In the genomic region with DNA sequence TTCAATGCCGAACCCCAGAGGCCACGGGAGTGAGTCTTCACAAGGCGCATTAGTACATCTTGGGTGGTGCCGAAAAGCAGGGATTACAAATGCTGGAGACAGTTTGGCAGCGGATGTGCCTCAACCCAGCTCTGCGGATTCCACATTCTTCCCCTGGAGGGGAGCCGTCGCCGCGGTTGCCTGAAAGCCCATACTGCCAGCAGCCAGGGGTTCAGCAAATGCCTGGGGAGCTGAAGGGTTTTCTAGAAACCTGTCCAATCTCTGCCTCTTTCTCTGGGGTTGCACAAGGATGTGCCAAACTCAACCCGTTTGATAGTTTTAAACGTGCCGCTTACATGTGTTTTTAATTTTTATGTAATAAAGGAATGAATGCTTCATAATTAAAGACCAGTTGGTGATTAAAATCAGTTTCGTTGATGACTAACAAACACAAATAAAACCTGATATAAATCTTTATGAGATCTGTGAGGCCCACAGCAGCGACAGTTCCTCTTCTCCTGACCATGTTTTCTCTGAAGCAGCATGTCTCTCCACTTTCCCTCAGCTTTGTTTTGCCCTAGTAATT, we compare ENCODE assay signal across 9 cellular contexts.
A peak's percentile ranks its signal among the peaks of the same experiment; 100 is the strongest.
DNase-seq lines count a peak whose midpoint lies in the region; ATAC-seq, FAIRE-seq and TF ChIP-seq lines count a peak whose summit lies in the region.
"Had no signal": no experiment of that assay in that cellular context is flagged by ENCODE, and none has a peak within 500 bp of the region (broad histone marks: within the 10 kb centered on the region; RNA-seq: fewer than 3 reads in every experiment).

No MANE protein-coding gene starts in this region.

- H2BK15ac ChIP-seq in H1 (ENCODE audit: low read length), result no peak overlapping the region

- POLR2A ChIA-PET in H1 (lab: Charles Lee; ENCODE audit: partially characterized antibody), result interaction anchor here (0.7 to 1.4 kb wide), 5 partner anchors 11 to 337 kb away, joined by 3 to 7 read pairs (median 3); no protein-coding TSS in a partner anchor

- in situ Hi-C loops in KBM-7 (cut with MboI; ENCODE audit: low pct_unique_long_range_greater_than_20kb, low sequenced_read_pairs), result no loop called here

- ATAC-seq in GM19324 (IDR thresholded peaks at IDR 0.05; ENCODE audit: low FRiP score, unreplicated experiment), result no peak
- no peak for ATAC-seq in HG03025 (IDR thresholded peaks at IDR 0.05; ENCODE audit: low FRiP score, unreplicated experiment)

- no peak overlapping the region for H3K14ac ChIP-seq in H1 (ENCODE audit: insufficient read length)

- H3K23me2 ChIP-seq in H1 (ENCODE audit: low read depth, low read length), result no peaks in the 10 kb centered on the region; the same call in 1 of the 2 replicates

- no peak overlapping the region for H2AK5ac ChIP-seq in H1 (ENCODE audit: low read depth, low read length)

- no peak overlapping the region for H4K8ac ChIP-seq in H1 (ENCODE audit: extremely low read depth, insufficient read depth, low read length)

- no peak overlapping the region for H4K91ac ChIP-seq in H1 (replicated peaks; ENCODE audit: insufficient read length, low read length)

- H3K79me1 ChIP-seq in H1 (ENCODE audit: low read depth, low read length), result no peaks in the 10 kb centered on the region

- no peaks in the 10 kb centered on the region for H3K79me2 ChIP-seq in H1 (ENCODE audit: control insufficient read depth in 1 of 2, insufficient read depth in 2 of 2, low read length in 2 of 2)

- H3K4me2 ChIP-seq in H1 (ENCODE audit: insufficient read depth in 1 of 2, low read depth in 2 of 2, low read length in 2 of 2), result peak overlapping the region; percentile 5 to 50

- H3K23ac ChIP-seq in H1 (ENCODE audit: insufficient read length), result no peak overlapping the region

- CTCF ChIA-PET in H1 (lab: Charles Lee; ENCODE audit: partially characterized antibody), result interaction anchor here (0.9 to 1.7 kb wide), 5 partner anchors 11 to 386 kb away, joined by 4 to 6 read pairs (median 4); no protein-coding TSS in a partner anchor

- H2BK12ac ChIP-seq in H1 (ENCODE audit: low read depth, low read length), result no peak overlapping the region

- TF ChIP-seq CTCF in 22Rv1 (IDR thresholded peaks at IDR 0.05), result no peak
- TF ChIP-seq CTCF in H1 (IDR thresholded peaks at IDR 0.05; ENCODE audit: control extremely low read depth in 1 of 3, insufficient read depth in 1 of 3, low read depth in 1 of 3, low read length in 3 of 3), result no peak

- no peak overlapping the region for H3K18ac ChIP-seq in H1 (ENCODE audit: extremely low read depth, low read length)

- no peak for FAIRE-seq in H1 (lab: Jason Lieb, UNC)

- no peak overlapping the region for H2BK20ac ChIP-seq in H1 (ENCODE audit: low read length)

- no peaks in the 10 kb centered on the region for H3K9me3 ChIP-seq in H1 (ENCODE audit: insufficient read depth in 2 of 2, low read depth in 1 of 2, low read length in 1 of 2)

- H4K5ac ChIP-seq in H1 (ENCODE audit: insufficient read length, low read depth, low read length), result no peak overlapping the region

- H3K9ac ChIP-seq in H1 (replicated peaks in 1 of 4; ENCODE audit: extremely low read depth in 1 of 4, low read depth in 3 of 4, low read length in 3 of 4), result no peak overlapping the region

- H2BK120ac ChIP-seq in H1 (replicated peaks; ENCODE audit: low read depth, low read length), result no peak overlapping the region

- peak overlapping the region; percentile 60 for H2AFZ ChIP-seq in H1 (ENCODE audit: low read length)

- H3K27ac ChIP-seq in 22Rv1 (peak overlapping the region; percentile 55), H1 (ENCODE audit: low read depth, low read length) (no peak overlapping the region)

- peak; percentile 56 for DNase-seq in KBM-7
- DNase-seq in H1 (ENCODE audit: low read depth in 1 of 2, low spot score in 2 of 2), result peak; percentile 66 to 70
- DNase-seq in lung microvascular endothelial cell (ENCODE audit: low read depth in 2 of 2), result peak; percentile 10 to 39
- no peak for DNase-seq in middle frontal gyrus (ENCODE audit: extremely low spot score, low spot score)
- no peak for DNase-seq in NCI-H510A (lab: John Stamatoyannopoulos, UW)
- DNase-seq: NCI-H146 had no signal

- no peaks in the 10 kb centered on the region for H3K36me3 ChIP-seq in H1 (ENCODE audit: control insufficient read depth in 2 of 4, insufficient read depth in 4 of 4, low read length in 3 of 4)

- H3K4me3 ChIP-seq in H1 (ENCODE audit: extremely low read depth in 1 of 4, insufficient read depth in 2 of 4, low read depth in 3 of 4, low read length in 4 of 4), result peak overlapping the region in 2 of 4 experiments; percentile 21 to 46; a peak in 3 of 8 replicates

- H3K4ac ChIP-seq in H1 (replicated peaks; ENCODE audit: insufficient read length, low read depth, low read length), result no peak overlapping the region

- WGBS in H1 (ENCODE audit: extremely low coverage in 1 of 2, insufficient coverage in 1 of 2, insufficient read length in 1 of 2, insufficient replicate concordance in 2 of 2, low coverage in 1 of 2, low lambda C conversion rate in 2 of 2, missing lambda C conversion rate in 1 of 2), 2 experiments, result 19% methylated on average over 14 of the region's 15 CpGs; no CpG with 5 or more reads in 1 of the 2 experiments

- no peak overlapping the region; the same call in 1 of the 2 replicates for H2BK5ac ChIP-seq in H1 (ENCODE audit: low read depth, low read length)

- no peak for TF ChIP-seq POLR2A in H1 (IDR thresholded peaks at IDR 0.05; ENCODE audit: control extremely low read depth in 1 of 2, low read depth in 2 of 2, low read length in 2 of 2)

- no peak overlapping the region for H3K56ac ChIP-seq in H1 (replicated peaks; ENCODE audit: insufficient read length, low read depth, low read length)

- TF ChIP-seq EP300 in H1 (IDR thresholded peaks at IDR 0.05; ENCODE audit: borderline replicate concordance in 1 of 2, low read depth in 2 of 2, low read length in 2 of 2), result no peak

- H4K20me1 ChIP-seq in H1 (replicated peaks in 1 of 2; ENCODE audit: control insufficient read depth in 1 of 2, insufficient read depth in 2 of 2, low read length in 2 of 2), result no peaks in the 10 kb centered on the region

- H3K4me1 ChIP-seq in H1 (replicated peaks in 1 of 4; ENCODE audit: control insufficient read depth in 3 of 4, insufficient read depth in 4 of 4, low read length in 3 of 4), result peaks cover 11 to 15% (median 12%) of the 10 kb centered on the region in 4 experiments

- TF ChIP-seq RAD21 in H1 (IDR thresholded peaks at IDR 0.05 in 1 of 2, conservative IDR thresholded peaks at IDR 0.05 in 1 of 2; ENCODE audit: low read depth in 2 of 2, low read length in 2 of 2), result peak in 1 of 2 experiments; percentile 37; a peak in 3 of 4 replicates

- no peaks in the 10 kb centered on the region for H3K27me3 ChIP-seq in H1 (replicated peaks in 1 of 4; ENCODE audit: control insufficient read depth in 3 of 4, extremely low read depth in 1 of 4, insufficient read depth in 3 of 4, low read length in 3 of 4)

TF ChIP-seq in H1, 55 proteins besides CTCF, POLR2A, EP300 and RAD21 (continues in another document):
- TF ChIP-seq JUN (IDR thresholded peaks at IDR 0.05; ENCODE audit: low read depth, low read length) (no peak), GABPA (IDR thresholded peaks at IDR 0.05; ENCODE audit: borderline replicate concordance, insufficient read depth, low read length) (no peak), YY1 (IDR thresholded peaks at IDR 0.05; ENCODE audit: low read depth, low read length) (no peak), SP2 (IDR thresholded peaks at IDR 0.05; ENCODE audit: low read length) (no peak), GTF2F1 (IDR thresholded peaks at IDR 0.05; ENCODE audit: borderline replicate concordance, low read depth, low read length) (no peak), CBX8 (IDR thresholded peaks at IDR 0.05; ENCODE audit: borderline replicate concordance, low read depth, low read length) (no peak), TEAD4 (IDR thresholded peaks at IDR 0.05; ENCODE audit: low read depth, low read length) (peak; percentile 88), BCL11A (IDR thresholded peaks at IDR 0.05; ENCODE audit: low read depth in 2 of 2, low read length in 2 of 2) (no peak), SIRT6 (IDR thresholded peaks at IDR 0.05; ENCODE audit: low read length) (no peak), CEBPB (IDR thresholded peaks at IDR 0.05; ENCODE audit: low read depth, low read length) (no peak), SRF (IDR thresholded peaks at IDR 0.05; ENCODE audit: low read depth, low read length) (no peak), NRF1 (IDR thresholded peaks at IDR 0.05; ENCODE audit: low read depth, low read length) (no peak), ASH2L (IDR thresholded peaks at IDR 0.05; ENCODE audit: low read length) (peak; percentile 45), RNF2 (IDR thresholded peaks at IDR 0.05; ENCODE audit: borderline replicate concordance, low read depth, low read length, missing control alignments, poor library complexity, severe bottlenecking) (no peak), SIN3A (conservative IDR thresholded peaks at IDR 0.05 in 1 of 2, IDR thresholded peaks at IDR 0.05 in 1 of 2; ENCODE audit: low read depth in 1 of 2, low read length in 2 of 2) (no peak), JUND (IDR thresholded peaks at IDR 0.05; ENCODE audit: low read length) (no peak), SUZ12 (IDR thresholded peaks at IDR 0.05; ENCODE audit: low read length) (no peak), CTBP2 (IDR thresholded peaks at IDR 0.05; ENCODE audit: borderline replicate concordance, insufficient read depth, insufficient read length, low read length) (peak; percentile 51), RFX5 (IDR thresholded peaks at IDR 0.05; ENCODE audit: borderline replicate concordance, low read depth, low read length) (no peak)
- TF ChIP-seq, protein P1, sequence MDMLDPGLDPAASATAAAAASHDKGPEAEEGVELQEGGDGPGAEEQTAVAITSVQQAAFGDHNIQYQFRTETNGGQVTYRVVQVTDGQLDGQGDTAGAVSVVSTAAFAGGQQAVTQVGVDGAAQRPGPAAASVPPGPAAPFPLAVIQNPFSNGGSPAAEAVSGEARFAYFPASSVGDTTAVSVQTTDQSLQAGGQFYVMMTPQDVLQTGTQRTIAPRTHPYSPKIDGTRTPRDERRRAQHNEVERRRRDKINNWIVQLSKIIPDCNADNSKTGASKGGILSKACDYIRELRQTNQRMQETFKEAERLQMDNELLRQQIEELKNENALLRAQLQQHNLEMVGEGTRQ (IDR thresholded peaks at IDR 0.05; ENCODE audit: low read length), result no peak
- TF ChIP-seq, protein P2, sequence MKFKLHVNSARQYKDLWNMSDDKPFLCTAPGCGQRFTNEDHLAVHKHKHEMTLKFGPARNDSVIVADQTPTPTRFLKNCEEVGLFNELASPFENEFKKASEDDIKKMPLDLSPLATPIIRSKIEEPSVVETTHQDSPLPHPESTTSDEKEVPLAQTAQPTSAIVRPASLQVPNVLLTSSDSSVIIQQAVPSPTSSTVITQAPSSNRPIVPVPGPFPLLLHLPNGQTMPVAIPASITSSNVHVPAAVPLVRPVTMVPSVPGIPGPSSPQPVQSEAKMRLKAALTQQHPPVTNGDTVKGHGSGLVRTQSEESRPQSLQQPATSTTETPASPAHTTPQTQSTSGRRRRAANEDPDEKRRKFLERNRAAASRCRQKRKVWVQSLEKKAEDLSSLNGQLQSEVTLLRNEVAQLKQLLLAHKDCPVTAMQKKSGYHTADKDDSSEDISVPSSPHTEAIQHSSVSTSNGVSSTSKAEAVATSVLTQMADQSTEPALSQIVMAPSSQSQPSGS (IDR thresholded peaks at IDR 0.05; ENCODE audit: low read length), result no peak

Comparison
In these comparisons a context has a peak if more than half of its experiments do, and no peak if none do; other contexts are left out.
1. DNase-seq: peak in KBM-7 (single experiment), H1 (2 of 2) and lung microvascular endothelial cell (2 of 2); none in middle frontal gyrus (single experiment) and NCI-H510A (single experiment).